Comparison of ENCODE assay signal across 1 cellular context in genomic region chr9:70415476-70415875, GRCh38.
TF ChIP-seq lines count a peak whose summit lies in the region.

No MANE protein-coding gene starts in this region.

TF ChIP-seq in GM23338, 12 proteins besides CTCF, POLR2A, EP300 and RAD21 (continued from another document):
- TF ChIP-seq ETS1 (IDR thresholded peaks at IDR 0.05) (no peak), NANOG (IDR thresholded peaks at IDR 0.05; ENCODE audit: borderline replicate concordance) (no peak), POLR2AphosphoS5 (IDR thresholded peaks at IDR 0.05; ENCODE audit: low read depth) (no peak), EZH2 (IDR thresholded peaks at IDR 0.05; ENCODE audit: low read depth, unreplicated experiment) (no peak), REST (IDR thresholded peaks at IDR 0.05; ENCODE audit: unreplicated experiment) (no peak), JUNB (IDR thresholded peaks at IDR 0.05; ENCODE audit: unreplicated experiment) (no peak), EZH2phosphoT487 (IDR thresholded peaks at IDR 0.05; ENCODE audit: unreplicated experiment) (no peak), CREB1 (CRISPR knock-in tag; IDR thresholded peaks at IDR 0.05; ENCODE audit: low read depth) (no peak)
- TF ChIP-seq, protein P1, sequence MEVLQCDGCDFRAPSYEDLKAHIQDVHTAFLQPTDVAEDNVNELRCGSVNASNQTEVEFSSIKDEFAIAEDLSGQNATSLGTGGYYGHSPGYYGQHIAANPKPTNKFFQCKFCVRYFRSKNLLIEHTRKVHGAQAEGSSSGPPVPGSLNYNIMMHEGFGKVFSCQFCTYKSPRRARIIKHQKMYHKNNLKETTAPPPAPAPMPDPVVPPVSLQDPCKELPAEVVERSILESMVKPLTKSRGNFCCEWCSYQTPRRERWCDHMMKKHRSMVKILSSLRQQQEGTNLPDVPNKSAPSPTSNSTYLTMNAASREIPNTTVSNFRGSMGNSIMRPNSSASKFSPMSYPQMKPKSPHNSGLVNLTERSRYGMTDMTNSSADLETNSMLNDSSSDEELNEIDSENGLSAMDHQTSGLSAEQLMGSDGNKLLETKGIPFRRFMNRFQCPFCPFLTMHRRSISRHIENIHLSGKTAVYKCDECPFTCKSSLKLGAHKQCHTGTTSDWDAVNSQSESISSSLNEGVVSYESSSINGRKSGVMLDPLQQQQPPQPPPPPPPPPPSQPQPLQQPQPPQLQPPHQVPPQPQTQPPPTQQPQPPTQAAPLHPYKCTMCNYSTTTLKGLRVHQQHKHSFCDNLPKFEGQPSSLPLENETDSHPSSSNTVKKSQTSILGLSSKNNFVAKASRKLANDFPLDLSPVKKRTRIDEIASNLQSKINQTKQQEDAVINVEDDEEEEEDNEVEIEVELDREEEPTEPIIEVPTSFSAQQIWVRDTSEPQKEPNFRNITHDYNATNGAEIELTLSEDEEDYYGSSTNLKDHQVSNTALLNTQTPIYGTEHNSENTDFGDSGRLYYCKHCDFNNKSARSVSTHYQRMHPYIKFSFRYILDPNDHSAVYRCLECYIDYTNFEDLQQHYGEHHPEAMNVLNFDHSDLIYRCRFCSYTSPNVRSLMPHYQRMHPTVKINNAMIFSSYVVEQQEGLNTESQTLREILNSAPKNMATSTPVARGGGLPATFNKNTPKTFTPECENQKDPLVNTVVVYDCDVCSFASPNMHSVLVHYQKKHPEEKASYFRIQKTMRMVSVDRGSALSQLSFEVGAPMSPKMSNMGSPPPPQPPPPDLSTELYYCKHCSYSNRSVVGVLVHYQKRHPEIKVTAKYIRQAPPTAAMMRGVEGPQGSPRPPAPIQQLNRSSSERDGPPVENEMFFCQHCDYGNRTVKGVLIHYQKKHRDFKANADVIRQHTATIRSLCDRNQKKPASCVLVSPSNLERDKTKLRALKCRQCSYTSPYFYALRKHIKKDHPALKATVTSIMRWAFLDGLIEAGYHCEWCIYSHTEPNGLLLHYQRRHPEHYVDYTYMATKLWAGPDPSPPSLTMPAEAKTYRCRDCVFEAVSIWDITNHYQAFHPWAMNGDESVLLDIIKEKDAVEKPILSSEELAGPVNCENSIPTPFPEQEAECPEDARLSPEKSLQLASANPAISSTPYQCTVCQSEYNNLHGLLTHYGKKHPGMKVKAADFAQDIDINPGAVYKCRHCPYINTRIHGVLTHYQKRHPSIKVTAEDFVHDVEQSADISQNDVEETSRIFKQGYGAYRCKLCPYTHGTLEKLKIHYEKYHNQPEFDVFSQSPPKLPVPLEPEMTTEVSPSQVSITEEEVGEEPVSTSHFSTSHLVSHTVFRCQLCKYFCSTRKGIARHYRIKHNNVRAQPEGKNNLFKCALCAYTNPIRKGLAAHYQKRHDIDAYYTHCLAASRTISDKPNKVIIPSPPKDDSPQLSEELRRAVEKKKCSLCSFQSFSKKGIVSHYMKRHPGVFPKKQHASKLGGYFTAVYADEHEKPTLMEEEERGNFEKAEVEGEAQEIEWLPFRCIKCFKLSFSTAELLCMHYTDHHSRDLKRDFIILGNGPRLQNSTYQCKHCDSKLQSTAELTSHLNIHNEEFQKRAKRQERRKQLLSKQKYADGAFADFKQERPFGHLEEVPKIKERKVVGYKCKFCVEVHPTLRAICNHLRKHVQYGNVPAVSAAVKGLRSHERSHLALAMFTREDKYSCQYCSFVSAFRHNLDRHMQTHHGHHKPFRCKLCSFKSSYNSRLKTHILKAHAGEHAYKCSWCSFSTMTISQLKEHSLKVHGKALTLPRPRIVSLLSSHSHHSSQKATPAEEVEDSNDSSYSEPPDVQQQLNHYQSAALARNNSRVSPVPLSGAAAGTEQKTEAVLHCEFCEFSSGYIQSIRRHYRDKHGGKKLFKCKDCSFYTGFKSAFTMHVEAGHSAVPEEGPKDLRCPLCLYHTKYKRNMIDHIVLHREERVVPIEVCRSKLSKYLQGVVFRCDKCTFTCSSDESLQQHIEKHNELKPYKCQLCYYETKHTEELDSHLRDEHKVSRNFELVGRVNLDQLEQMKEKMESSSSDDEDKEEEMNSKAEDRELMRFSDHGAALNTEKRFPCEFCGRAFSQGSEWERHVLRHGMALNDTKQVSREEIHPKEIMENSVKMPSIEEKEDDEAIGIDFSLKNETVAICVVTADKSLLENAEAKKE (CRISPR knock-in tag; IDR thresholded peaks at IDR 0.05) = no peak
